In the genomic region with DNA sequence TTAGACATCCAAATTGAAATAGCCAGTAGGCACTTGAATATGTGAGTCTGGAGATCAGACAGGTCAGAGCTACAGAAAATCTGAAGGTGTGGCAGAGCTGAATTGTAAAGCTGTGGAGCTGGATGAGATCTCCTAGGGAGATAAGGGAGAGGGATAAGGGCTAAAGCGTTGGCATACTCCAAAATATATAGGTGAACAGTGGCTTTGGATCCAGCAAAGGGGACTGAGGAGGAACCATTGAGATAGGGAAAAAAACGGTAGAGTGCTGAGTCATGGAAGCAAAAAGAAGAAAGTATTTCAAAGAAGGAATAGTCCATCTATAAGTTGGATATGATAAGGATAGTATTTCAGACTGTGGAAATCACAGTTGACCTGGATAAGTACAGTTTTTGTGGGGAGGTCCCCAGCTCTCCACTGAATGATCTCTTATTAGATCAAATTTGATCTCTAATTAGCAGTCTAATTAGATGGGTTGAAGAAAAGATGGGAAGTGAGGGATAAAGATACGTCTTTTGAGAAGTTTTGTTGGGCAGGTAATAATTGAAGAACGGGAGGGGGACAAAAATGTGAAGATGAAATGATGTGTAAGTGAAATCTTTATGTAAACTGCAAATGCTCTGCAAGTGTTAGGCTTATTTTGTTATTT, we compare ENCODE assay signal across 8 cellular contexts. TPM values are rescaled to one million over a fixed set of nuclear protein-coding genes. Genes with fewer than 3 reads are reported as not detected.
DNase-seq lines count a peak whose midpoint lies in the region; ATAC-seq and TF ChIP-seq lines count a peak whose summit lies in the region.

No MANE protein-coding gene starts in this region.

- BruUV-seq in PC-3 (replicated peaks; lab: Mats Ljungman, UMichigan), result TSS peak; percentile 99

- no peaks in the 10 kb centered on the region for H3K9me2 ChIP-seq in PC-3 (replicated peaks; ENCODE audit: low read length)

- peak; percentile 8 for DNase-seq in PC-3
- DNase-seq in fibroblast of pulmonary artery (ENCODE audit: low read depth), result no peak
- no peak for DNase-seq in sigmoid colon
- no peak for DNase-seq in activated effector memory CD4-positive, alpha-beta T cell treated with anti-CD3 and anti-CD28 coated beads, Interleukin-2, amount 50 U/mL, for 16 hours

- TF ChIP-seq POLR2A in sigmoid colon (IDR thresholded peaks at IDR 0.05), result no peak

- no peaks in the 10 kb centered on the region for H4K20me1 ChIP-seq in PC-3 (ENCODE audit: low read length)

- CTCF ChIA-PET in PC-3 (lab: Charles Lee), result no interaction called here

- H3K27me3 ChIP-seq in PC-3 (ENCODE audit: low read length), result no peaks in the 10 kb centered on the region
- peaks cover 0 to 9% (median 0%) of the 10 kb centered on the region in 3 donors for H3K27me3 ChIP-seq in sigmoid colon

- intact Hi-C loops in PC-3 (cut with micrococcal nuclease), result loop anchor here (1.0 kb wide), 1 partner anchor 19 kb away; a partner anchor contains a TSS
- intact Hi-C loops in sigmoid colon (cut with DNase I), result no loop called here

- H2AFZ ChIP-seq in PC-3 (ENCODE audit: low read length), result peak overlapping the region; percentile 81

- peak overlapping the region; percentile 68 for H3K27ac ChIP-seq in PC-3 (ENCODE audit: low read length)
- H3K27ac ChIP-seq in sigmoid colon, result peak overlapping the region; percentile 73 to 87 (median 80)

- 16 to 26% methylated on average over 4 of the region's 4 CpGs for WGBS in sigmoid colon, 2 donors

- H3F3A ChIP-seq in PC-3 (ENCODE audit: low read length, unreplicated experiment), result no peaks in the 10 kb centered on the region

- H3K36me3 ChIP-seq in PC-3 (ENCODE audit: low read depth, low read length) (no peaks in the 10 kb centered on the region), sigmoid colon (no peaks in the 10 kb centered on the region)

- H3K9me3 ChIP-seq in PC-3 (ENCODE audit: low read length) (no peaks in the 10 kb centered on the region), sigmoid colon (no peaks in the 10 kb centered on the region)

- TF ChIP-seq CTCF in PC-3 (conservative IDR thresholded peaks at IDR 0.05; ENCODE audit: low read depth, low read length), result no peak
- no peak for TF ChIP-seq CTCF in fibroblast of pulmonary artery (IDR thresholded peaks at IDR 0.05; ENCODE audit: low read length, missing control alignments)
- no peak for TF ChIP-seq CTCF in sigmoid colon (IDR thresholded peaks at IDR 0.05)

- no peak; the same call in 1 of the 2 replicates for ATAC-seq in PC-3
- no peak for ATAC-seq in GM18502 (IDR thresholded peaks at IDR 0.05; ENCODE audit: poor library complexity, unreplicated experiment)
- ATAC-seq in HG03565 (IDR thresholded peaks at IDR 0.05; ENCODE audit: unreplicated experiment), result no peak
- no peak for ATAC-seq in HG03469 (IDR thresholded peaks at IDR 0.05; ENCODE audit: unreplicated experiment)

- POLR2A ChIA-PET in PC-3 (lab: Charles Lee; ENCODE audit: unreplicated experiment), result interaction anchor here (0.5 to 0.7 kb wide), 2 partner anchors 17 to 440 kb away, joined by 3 to 11 read pairs; a partner anchor contains a TSS

- TF ChIP-seq EP300 in sigmoid colon (IDR thresholded peaks at IDR 0.05), result no peak

- H3K4me1 ChIP-seq in PC-3 (ENCODE audit: insufficient read depth, low read length) (peaks cover 14% of the 10 kb centered on the region), sigmoid colon (peaks cover 0 to 20% (median 13%) of the 10 kb centered on the region in 4 donors)

- peak overlapping the region; percentile 90 for H3K9ac ChIP-seq in PC-3 (ENCODE audit: low read length)

- H3K4me3 ChIP-seq in GM08714 (ENCODE audit: low read length), result peak overlapping the region; percentile 92
- peak overlapping the region; percentile 82 for H3K4me3 ChIP-seq in PC-3 (ENCODE audit: low read length)
- peak overlapping the region; percentile 84 for H3K4me3 ChIP-seq in fibroblast of pulmonary artery (replicated peaks; ENCODE audit: low read depth, low read length)
- peak overlapping the region; percentile 52 to 73 (median 66) for H3K4me3 ChIP-seq in sigmoid colon

- H3K4me2 ChIP-seq in PC-3 (ENCODE audit: low read length), result peak overlapping the region; percentile 79

- peaks cover 29% of the 10 kb centered on the region for H3K79me2 ChIP-seq in PC-3 (ENCODE audit: low read length)

RNA-seq across cellular contexts. Expression of a gene that starts 0.6 kb away (rescaled TPM):
- total RNA-seq in PC-3 (2014; rRNA removed) (17.9 and 28.6 TPM in 2 replicates), sigmoid colon (1 to 10 TPM; 3.5 to 5.2 (median 4.8) TPM)
- polyA plus RNA-seq in sigmoid colon, result 1 to 10 TPM in 2 of 3 donors, under 1 TPM in 1; 0.60 to 7.8 (median 1.2) TPM

RNA-seq across cellular contexts. Expression of a gene that starts 18.3 kb away (rescaled TPM):
- 50.4 and 51.0 TPM in 2 replicates for total RNA-seq in PC-3 (2014; rRNA removed)
- total RNA-seq in sigmoid colon, result 10 to 100 TPM; 14.3 to 20.8 (median 15.8) TPM
- 10 to 100 TPM; 10.2 to 14.9 (median 14.3) TPM for polyA plus RNA-seq in sigmoid colon

RNA-seq across cellular contexts. Expression of a gene that starts 50.9 kb away (rescaled TPM):
- total RNA-seq in PC-3 (2014; rRNA removed) (2.7 and 2.9 TPM in 2 replicates), sigmoid colon (1 to 10 TPM; 1.8 to 3.3 (median 3.2) TPM)
- under 1 TPM in 2 of 3 donors, not detected in 1; under 0.01 to 0.61 TPM for polyA plus RNA-seq in sigmoid colon

RNA-seq across cellular contexts. Expression of a gene that starts 51.6 kb away (rescaled TPM):
- total RNA-seq in PC-3 (2014; rRNA removed) (not detected in 2 replicates), sigmoid colon (under 1 TPM in 1 of 4 donors, not detected in 3; 0.36 TPM)
- polyA plus RNA-seq in sigmoid colon, result under 1 TPM in 1 of 3 donors, not detected in 2; 0.12 TPM
